In the genomic region with DNA sequence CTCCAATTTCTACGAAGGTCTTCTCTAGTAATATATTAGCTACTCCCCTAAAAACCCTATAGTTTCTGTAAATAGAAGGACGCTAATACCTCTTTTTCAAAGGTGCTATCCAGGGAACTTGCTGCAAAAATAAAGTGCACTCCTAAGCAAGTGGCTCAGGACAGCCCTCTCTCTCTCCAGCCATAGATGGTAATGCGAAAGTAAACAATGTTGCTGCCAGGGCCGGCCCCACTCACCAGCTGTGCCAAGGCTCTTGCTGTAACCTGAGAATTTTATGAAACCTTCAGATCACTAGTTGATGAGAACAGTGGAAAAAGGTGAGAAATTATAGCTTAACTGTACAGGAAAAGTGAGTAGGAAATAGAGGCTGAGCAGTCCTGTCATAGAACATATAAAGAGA, we compare ENCODE assay signal across 12 cellular contexts. TPM values are rescaled to one million over a fixed set of nuclear protein-coding genes. Genes with fewer than 3 reads are reported as not detected.
DNase-seq lines count a peak whose midpoint lies in the region; ATAC-seq and TF ChIP-seq lines count a peak whose summit lies in the region.
"Had no signal": no experiment of that assay in that cellular context is flagged by ENCODE, and none has a peak within 500 bp of the region (broad histone marks: within the 10 kb centered on the region; RNA-seq: fewer than 3 reads in every experiment).

No MANE protein-coding gene starts in this region.

- H3K4me3 Mint-ChIP-seq in stimulated activated memory B cell treated with anti-CD40 and anti-IgM and Interleukin-4, amounts not matched to agents 10 μg/mL and 1 μg/mL and 100 μg/mL, for 72 hours, result no peak overlapping the region
- H3K4me3 Mint-ChIP-seq: activated CD8-positive, alpha-beta T cell treated with anti-CD3 and anti-CD28 coated beads for 36 hours had no signal

- H3K27ac Mint-ChIP-seq in stimulated activated memory B cell treated with anti-CD40 and anti-IgM and Interleukin-4, amounts not matched to agents 10 μg/mL and 1 μg/mL and 100 μg/mL, for 72 hours, result peak overlapping the region; percentile 17
- H3K27ac Mint-ChIP-seq: activated CD8-positive, alpha-beta T cell treated with anti-CD3 and anti-CD28 coated beads for 36 hours had no signal

- no peak for TF ChIP-seq CTCF in fibroblast of the aortic adventitia (IDR thresholded peaks at IDR 0.05; ENCODE audit: insufficient read depth, low read length)

- H3K4me3 ChIP-seq in fibroblast of the aortic adventitia (ENCODE audit: low read depth, low read length), result no peak overlapping the region
- H3K4me3 ChIP-seq: cardiac muscle cell had no signal

- H3K4me1 Mint-ChIP-seq in stimulated activated memory B cell treated with anti-CD40 and anti-IgM and Interleukin-4, amounts not matched to agents 10 μg/mL and 1 μg/mL and 100 μg/mL, for 72 hours, result peaks cover 23% of the 10 kb centered on the region

- no peak for ATAC-seq in stimulated activated memory B cell treated with anti-CD40 and anti-IgM and Interleukin-4, amounts not matched to agents 10 μg/mL and 1 μg/mL and 100 μg/mL, for 72 hours
- ATAC-seq in GM21367 (IDR thresholded peaks at IDR 0.05; ENCODE audit: unreplicated experiment), result no peak
- ATAC-seq: activated CD8-positive, alpha-beta T cell treated with anti-CD3 and anti-CD28 coated beads for 36 hours had no signal

- peaks cover 6% of the 10 kb centered on the region for H3K36me3 Mint-ChIP-seq in stimulated activated memory B cell treated with anti-CD40 and anti-IgM and Interleukin-4, amounts not matched to agents 10 μg/mL and 1 μg/mL and 100 μg/mL, for 72 hours

- peaks cover 4% of the 10 kb centered on the region for H3K9me3 Mint-ChIP-seq in stimulated activated memory B cell treated with anti-CD40 and anti-IgM and Interleukin-4, amounts not matched to agents 10 μg/mL and 1 μg/mL and 100 μg/mL, for 72 hours

- H3K27me3 Mint-ChIP-seq in stimulated activated memory B cell treated with anti-CD40 and anti-IgM and Interleukin-4, amounts not matched to agents 10 μg/mL and 1 μg/mL and 100 μg/mL, for 72 hours, result no peaks in the 10 kb centered on the region

- DNase-seq in HT-29 (ENCODE audit: low spot score), result peak; percentile 10
- DNase-seq in NCI-H774 (lab: John Stamatoyannopoulos, UW), result peak; percentile 14
- DNase-seq in fibroblast of the aortic adventitia (ENCODE audit: low read depth), result peak; percentile 36
- DNase-seq in RKO (ENCODE audit: low spot score), result no peak
- DNase-seq in NOMO-1 treated with dmso at 0.1 percent for 144 hours (lab: John Stamatoyannopoulos, UW; ENCODE audit: unreplicated experiment), result no peak
- no peak for DNase-seq in NCI-H1436 (lab: John Stamatoyannopoulos, UW)
- DNase-seq: activated CD8-positive, alpha-beta T cell treated with anti-CD3 and anti-CD28 coated beads for 36 hours; stimulated activated CD4-positive, alpha-beta T cell treated with anti-CD3 and anti-CD28 coated beads, Interleukin-15, amount 100 ng/mL, for 24 hours had no signal

RNA-seq across cellular contexts. Expression of a gene that starts 10.9 kb away (rescaled TPM):
- not detected in 2 replicates for total RNA-seq in HT-29 (2014; rRNA removed; shearing (Covaris generic))
- total RNA-seq in fibroblast of the aortic adventitia (ENCODE audit: low replicate concordance), result not detected in 2 replicates
- total RNA-seq: activated CD8-positive, alpha-beta T cell treated with anti-CD3 and anti-CD28 coated beads for 36 hours; cardiac muscle cell; uterus had no signal

RNA-seq across cellular contexts. Expression of a gene that starts 40.5 kb away (rescaled TPM):
- total RNA-seq in HT-29 (2014; rRNA removed; shearing (Covaris generic)), result not detected in 2 replicates
- total RNA-seq in fibroblast of the aortic adventitia (ENCODE audit: low replicate concordance), result not detected in 2 replicates
- total RNA-seq: activated CD8-positive, alpha-beta T cell treated with anti-CD3 and anti-CD28 coated beads for 36 hours; cardiac muscle cell; uterus had no signal

RNA-seq across cellular contexts. Expression of a gene that starts 49.5 kb away (rescaled TPM):
- total RNA-seq in HT-29 (2014; rRNA removed; shearing (Covaris generic)), result not detected in 2 replicates
- not detected in 2 replicates for total RNA-seq in fibroblast of the aortic adventitia (ENCODE audit: low replicate concordance)
- total RNA-seq: activated CD8-positive, alpha-beta T cell treated with anti-CD3 and anti-CD28 coated beads for 36 hours; cardiac muscle cell; uterus had no signal

Comparison
In these comparisons a context has a peak if more than half of its experiments do, and no peak if none do; other contexts are left out.
1. DNase-seq: peak in HT-29 (single experiment), NCI-H774 (single experiment) and fibroblast of the aortic adventitia (single experiment); none in RKO (single experiment), NOMO-1 treated with dmso at 0.1 percent for 144 hours (single experiment) and NCI-H1436 (single experiment).